Comparison of ENCODE assay signal across 26 cellular contexts in genomic region chr9:83526221-83526620, GRCh38.
"Had no signal": no experiment of that assay in that cellular context is flagged by ENCODE, and none has a peak within 500 bp of the region (broad histone marks: within the 10 kb centered on the region; RNA-seq: fewer than 3 reads in every experiment).

No MANE protein-coding gene starts in this region.

- H3K4me3 ChIP-seq: ascending aorta, body of pancreas, SK-N-MC had no signal

- H3K4me1 ChIP-seq: ascending aorta, body of pancreas had no signal

- H3K9me3 ChIP-seq: ascending aorta, body of pancreas had no signal

- ATAC-seq: activated CD8-positive, alpha-beta memory T cell treated with anti-CD3 and anti-CD28 coated beads, Interleukin-2, amount 10 ng/mL, durations not matched to agents 7 days and 5 days; activated naive CD4-positive, alpha-beta T cell treated with anti-CD3 and anti-CD28 coated beads, Interleukin-2, amount 50 U/mL, for 72 hours; activated naive CD8-positive, alpha-beta T cell treated with anti-CD3 and anti-CD28 coated beads, Interleukin-2, amount 50 U/mL, for 24 hours; body of pancreas; PC-3; T-cell had no signal

- H3K27ac ChIP-seq: ascending aorta, body of pancreas, SK-N-MC had no signal

- H3K27me3 ChIP-seq: ascending aorta, body of pancreas had no signal

- DNase-seq: activated B cell treated with CpG ODN at 0.5 μM for 24 hours; activated CD4-positive, alpha-beta T cell treated with anti-CD3 and anti-CD28 coated beads for 1 hour; activated CD4-positive, alpha-beta T cell treated with anti-CD3 and anti-CD28 coated beads, Interleukin-2, amount 10 ng/mL, durations not matched to agents 24 days and 14 days; activated CD4-positive, alpha-beta T cell treated with anti-CD3 and anti-CD28 coated beads, Interleukin-2, amount 50 U/mL, for 48 hours; activated CD8-positive, alpha-beta memory T cell treated with anti-CD3 and anti-CD28 coated beads, Interleukin-2, amount 10 ng/mL, durations not matched to agents 7 days and 5 days; activated effector memory CD4-positive, alpha-beta T cell treated with Interleukin-2 at 50 U/mL for 16 hours; activated naive CD4-positive, alpha-beta T cell treated with Interleukin-2 at 50 U/mL for 16 hours; activated naive CD8-positive, alpha-beta T cell treated with anti-CD3 and anti-CD28 coated beads, Interleukin-2, amount 50 U/mL, for 24 hours; activated T-cell treated with anti-CD3 and anti-CD28 coated beads, Interleukin-2, amount 50 U/mL, for 24 hours; amniotic stem cell; body of pancreas; central memory CD4-positive, alpha-beta T cell; Kasumi-1; KBM-7; NCI-H1048; NCI-H1417; NCI-H1930; NCI-H446; PC-3; SIG-M5; T-cell; T-helper 2 cell; T1000 had no signal

- H3K36me3 ChIP-seq: ascending aorta had no signal
